ENCODE assay signal across 1 cellular context in genomic region chr14:20048202-20048601, GRCh38.
A peak's percentile ranks its signal among the peaks of the same experiment; 100 is the strongest.
TF ChIP-seq lines count a peak whose summit lies in the region.

No MANE protein-coding gene starts in this region.

TF ChIP-seq in K562, 482 proteins besides CTCF, POLR2A, EP300 and RAD21 (continues in another document):
- TF ChIP-seq FOXA3 (CRISPR knock-in tag; conservative IDR thresholded peaks at IDR 0.05 in 1 of 2, IDR thresholded peaks at IDR 0.05 in 1 of 2) (0 out of 4 replicates have a peak, but pooled peaks of 1 of the 2 experiments have one; percentile 36), IRF1 (CRISPR knock-in tag; IDR thresholded peaks at IDR 0.05; ENCODE audit: borderline replicate concordance) (no peak), TRIM28 (IDR thresholded peaks at IDR 0.05) (no peak), ZNF175 (CRISPR knock-in tag; IDR thresholded peaks at IDR 0.05; ENCODE audit: low read depth) (no peak), NR2C1 (IDR thresholded peaks at IDR 0.05) (no peak), NR2C1 (tag; IDR thresholded peaks at IDR 0.05) (no peak), GATAD2B (IDR thresholded peaks at IDR 0.05; ENCODE audit: borderline replicate concordance) (no peak), RB1 (IDR thresholded peaks at IDR 0.05; ENCODE audit: low read depth) (no peak), PML (IDR thresholded peaks at IDR 0.05; ENCODE audit: low read length) (no peak), ZNF316 (IDR thresholded peaks at IDR 0.05) (no peak), CREB3L1 (IDR thresholded peaks at IDR 0.05; ENCODE audit: borderline replicate concordance, low read depth) (no peak), ZNF780A (CRISPR knock-in tag; IDR thresholded peaks at IDR 0.05) (no peak), LEF1 (IDR thresholded peaks at IDR 0.05) (no peak), SAFB (IDR thresholded peaks at IDR 0.05; ENCODE audit: borderline replicate concordance, low read depth, low read length) (no peak), ETS2 (tag; IDR thresholded peaks at IDR 0.05; ENCODE audit: borderline replicate concordance, poor library complexity, severe bottlenecking) (no peak), ZBTB2 (IDR thresholded peaks at IDR 0.05) (no peak), NUFIP1 (IDR thresholded peaks at IDR 0.05; ENCODE audit: partially characterized antibody) (no peak), ZBTB8A (IDR thresholded peaks at IDR 0.05; ENCODE audit: partially characterized antibody) (no peak), SFPQ (IDR thresholded peaks at IDR 0.05; ENCODE audit: low read depth, low read length) (no peak), SLC30A9 (CRISPR knock-in tag; IDR thresholded peaks at IDR 0.05) (no peak), MNT (conservative IDR thresholded peaks at IDR 0.05) (no peak), ZNF507 (tag; conservative IDR thresholded peaks at IDR 0.05) (no peak), CTCFL (IDR thresholded peaks at IDR 0.05; ENCODE audit: borderline replicate concordance, insufficient read depth, low read depth, low read length, poor library complexity, severe bottlenecking) (no peak), SNRNP70 (optimal IDR thresholded peaks at IDR 0.05; ENCODE audit: low read depth, low read length) (no peak), SP1 (CRISPR knock-in tag; IDR thresholded peaks at IDR 0.05) (no peak), HNRNPH1 (optimal IDR thresholded peaks at IDR 0.05; ENCODE audit: low read depth, low read length) (no peak), MAZ (CRISPR knock-in tag; conservative IDR thresholded peaks at IDR 0.05 in 1 of 2, IDR thresholded peaks at IDR 0.05 in 1 of 2) (no peak), CCNT2 (IDR thresholded peaks at IDR 0.05; ENCODE audit: borderline replicate concordance, extremely low read depth, insufficient read length, low read depth, low read length) (no peak), ZNF717 (CRISPR knock-in tag; IDR thresholded peaks at IDR 0.05) (no peak), ZNF668 (CRISPR knock-in tag; IDR thresholded peaks at IDR 0.05) (no peak), RBFOX2 (IDR thresholded peaks at IDR 0.05; ENCODE audit: low read depth, low read length) (no peak), MYBL2 (IDR thresholded peaks at IDR 0.05; ENCODE audit: low read depth) (no peak), MYBL2 (CRISPR knock-in tag; IDR thresholded peaks at IDR 0.05; ENCODE audit: borderline replicate concordance) (no peak), CTBP1 (IDR thresholded peaks at IDR 0.05; ENCODE audit: borderline replicate concordance) (peak; percentile 35; the same call in 1 of the 2 replicates), YBX1 (IDR thresholded peaks at IDR 0.05) (no peak), CBFA2T2 (conservative IDR thresholded peaks at IDR 0.05) (peak; percentile 41; the same call in 1 of the 2 replicates), MXI1 (IDR thresholded peaks at IDR 0.05; ENCODE audit: low read depth, low read length) (no peak), ID3 (CRISPR knock-in tag; IDR thresholded peaks at IDR 0.05) (no peak), ID3 (tag; IDR thresholded peaks at IDR 0.05) (no peak), NBN (IDR thresholded peaks at IDR 0.05; ENCODE audit: low read depth) (no peak), KLF10 (CRISPR knock-in tag; IDR thresholded peaks at IDR 0.05) (no peak), BRCA1 (IDR thresholded peaks at IDR 0.05) (no peak), BRCA1 (CRISPR knock-in tag; IDR thresholded peaks at IDR 0.05) (no peak), ZNF586 (CRISPR knock-in tag; conservative IDR thresholded peaks at IDR 0.05) (no peak), RBM22 (IDR thresholded peaks at IDR 0.05; ENCODE audit: low read depth, low read length, poor library complexity, severe bottlenecking) (no peak), POLR2G (IDR thresholded peaks at IDR 0.05; ENCODE audit: low read depth, low read length) (no peak), TGIF2 (CRISPR knock-in tag; IDR thresholded peaks at IDR 0.05) (no peak), FOXA1 (IDR thresholded peaks at IDR 0.05; ENCODE audit: borderline replicate concordance) (no peak), ZNF639 (CRISPR knock-in tag; conservative IDR thresholded peaks at IDR 0.05 in 1 of 2, IDR thresholded peaks at IDR 0.05 in 1 of 2) (no peak), VEZF1 (CRISPR knock-in tag; IDR thresholded peaks at IDR 0.05) (no peak), PATZ1 (CRISPR knock-in tag; IDR thresholded peaks at IDR 0.05; ENCODE audit: borderline replicate concordance) (no peak), ZKSCAN1 (IDR thresholded peaks at IDR 0.05; ENCODE audit: low read depth, low read length) (no peak), MAFG (tag; conservative IDR thresholded peaks at IDR 0.05) (no peak), PCBP2 (IDR thresholded peaks at IDR 0.05; ENCODE audit: low read depth, low read length, poor library complexity, severe bottlenecking) (no peak), NCOA6 (IDR thresholded peaks at IDR 0.05) (no peak), NFATC3 (IDR thresholded peaks at IDR 0.05) (no peak), FOS (IDR thresholded peaks at IDR 0.05; ENCODE audit: extremely low read depth, insufficient read length) (no peak), BCOR (IDR thresholded peaks at IDR 0.05) (no peak), TBL1XR1 (IDR thresholded peaks at IDR 0.05; ENCODE audit: low read length in 2 of 2) (no peak), FOXJ2 (tag; IDR thresholded peaks at IDR 0.05) (peak; percentile 61), TEAD4 (IDR thresholded peaks at IDR 0.05; ENCODE audit: low read length) (peak; percentile 35; the same call in 1 of the 2 replicates), TEAD4 (CRISPR knock-in tag; IDR thresholded peaks at IDR 0.05; ENCODE audit: borderline replicate concordance) (no peak), SOX6 (IDR thresholded peaks at IDR 0.05) (peak; percentile 72; the same call in 1 of the 2 replicates), ZNF431 (CRISPR knock-in tag; IDR thresholded peaks at IDR 0.05) (no peak), CEBPB (tag; IDR thresholded peaks at IDR 0.05) (no peak), HNRNPK (IDR thresholded peaks at IDR 0.05; ENCODE audit: low read depth, low read length, poor library complexity, severe bottlenecking) (no peak), ADNP (tag; IDR thresholded peaks at IDR 0.05) (no peak)
